19 cellular contexts compared by ENCODE assay signal in the genomic region with DNA sequence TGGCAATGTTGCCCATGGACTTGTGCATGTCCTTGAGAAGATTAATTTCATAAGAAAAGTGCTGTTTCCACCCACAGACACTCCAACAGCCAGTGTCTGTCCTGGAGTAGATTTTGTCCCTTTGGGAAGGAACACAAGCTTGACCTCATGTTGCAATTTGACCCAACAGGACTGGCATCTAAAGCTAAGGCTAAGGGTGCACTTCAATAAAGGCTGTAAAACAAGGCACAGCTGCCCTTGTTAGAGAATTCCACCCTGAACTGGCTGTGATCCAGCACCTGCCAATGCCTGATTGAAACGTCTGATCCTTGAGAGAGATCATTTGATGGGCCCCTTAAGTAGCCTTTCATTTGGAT. TPM values are rescaled to one million over a fixed set of nuclear protein-coding genes. Genes with fewer than 3 reads are reported as not detected.
DNase-seq lines count a peak whose midpoint lies in the region; ATAC-seq and TF ChIP-seq lines count a peak whose summit lies in the region.
"Had no signal": no experiment of that assay in that cellular context is flagged by ENCODE, and none has a peak within 500 bp of the region (broad histone marks: within the 10 kb centered on the region; RNA-seq: fewer than 3 reads in every experiment).

No MANE protein-coding gene starts in this region.

- TF ChIP-seq POLR2A in spleen (IDR thresholded peaks at IDR 0.05), result no peak

- peak overlapping the region in 5 of 8 donors; percentile 3 to 76 (median 72) for H3K27ac ChIP-seq in spleen
- H3K27ac ChIP-seq: ovary, uterus had no signal

- no peaks in the 10 kb centered on the region for H3K9me3 ChIP-seq in spleen
- H3K9me3 ChIP-seq: ovary, uterus had no signal

- peaks cover 0 to 13% (median 0%) of the 10 kb centered on the region in 6 donors for H3K4me1 ChIP-seq in spleen
- H3K4me1 ChIP-seq: uterus had no signal

- no peak overlapping the region for H3K4me3 Mint-ChIP-seq in activated naive CD4-positive, alpha-beta T cell treated with anti-CD3 and anti-CD28 coated beads, Interleukin-2, amount 50 U/mL, for 24 hours
- H3K4me3 Mint-ChIP-seq in activated naive CD4-positive, alpha-beta T cell treated with anti-CD3 and anti-CD28 coated beads, Interleukin-2, amount 10 ng/mL, durations not matched to agents 7 days and 5 days, result no peak overlapping the region
- H3K4me3 Mint-ChIP-seq: stimulated activated naive CD8-positive, alpha-beta T cell treated with anti-CD3 and anti-CD28 coated beads, Interleukin-15, Interleukin-2, amounts not matched to agents 100 ng/mL and 50 ng/mL, for 24 hours had no signal

- 35 to 77% (median 50%) methylated on average over 1 of the region's 1 CpG for WGBS in spleen, 5 donors

- no peaks in the 10 kb centered on the region for H3K36me3 ChIP-seq in spleen
- H3K36me3 ChIP-seq: ovary, uterus had no signal

- no peaks in the 10 kb centered on the region for H3K9me3 Mint-ChIP-seq in activated naive CD4-positive, alpha-beta T cell treated with anti-CD3 and anti-CD28 coated beads, Interleukin-2, amount 50 U/mL, for 24 hours
- H3K9me3 Mint-ChIP-seq in activated naive CD4-positive, alpha-beta T cell treated with anti-CD3 and anti-CD28 coated beads, Interleukin-2, amount 10 ng/mL, durations not matched to agents 7 days and 5 days, result no peaks in the 10 kb centered on the region
- H3K9me3 Mint-ChIP-seq: activated naive CD4-positive, alpha-beta T cell treated with anti-CD3 and anti-CD28 coated beads, Interleukin-2, amount 50 U/mL, for 72 hours; stimulated activated naive CD8-positive, alpha-beta T cell treated with anti-CD3 and anti-CD28 coated beads, Interleukin-15, Interleukin-2, amounts not matched to agents 100 ng/mL and 50 ng/mL, for 24 hours had no signal

- DNase-seq in activated naive CD4-positive, alpha-beta T cell treated with anti-CD3 and anti-CD28 coated beads, Interleukin-2, amount 10 ng/mL, durations not matched to agents 7 days and 5 days, result no peak
- peak; percentile 81 for DNase-seq in NCI-H510A (lab: John Stamatoyannopoulos, UW)
- peak; percentile 55 for DNase-seq in left lobe of liver (ENCODE audit: low spot score)
- no peak for DNase-seq in spleen
- no peak for DNase-seq in activated CD8-positive, alpha-beta memory T cell treated with anti-CD3 and anti-CD28 coated beads for 24 hours
- DNase-seq in NOMO-1 (lab: John Stamatoyannopoulos, UW; ENCODE audit: unreplicated experiment in 2 of 2), result no peak
- DNase-seq: activated CD4-positive, alpha-beta T cell treated with anti-CD3 and anti-CD28 coated beads for 48 hours; activated T-cell treated with anti-CD3 and anti-CD28 coated beads, Interleukin-2, amount 50 U/mL, for 1 hour; dermis blood vessel endothelial cell; kidney glomerular epithelial cell; NCI-H1048; ovary; stimulated activated CD4-positive, alpha-beta T cell treated with anti-CD3 and anti-CD28 coated beads, Interleukin-15, amount 100 ng/mL, for 24 hours; T-helper 9 cell; uterus had no signal

- CTCF ChIA-PET in activated naive CD4-positive, alpha-beta T cell treated with anti-CD3 and anti-CD28 coated beads, Interleukin-2, amount 10 ng/mL, durations not matched to agents 7 days and 5 days (lab: Charles Lee), result no interaction called here

- no peak for TF ChIP-seq CTCF in spleen (IDR thresholded peaks at IDR 0.05 in 8 of 11, conservative IDR thresholded peaks at IDR 0.05 in 3 of 11)

- no peaks in the 10 kb centered on the region for H3K27me3 Mint-ChIP-seq in activated naive CD4-positive, alpha-beta T cell treated with anti-CD3 and anti-CD28 coated beads, Interleukin-2, amount 50 U/mL, for 24 hours
- H3K27me3 Mint-ChIP-seq in activated naive CD4-positive, alpha-beta T cell treated with anti-CD3 and anti-CD28 coated beads, Interleukin-2, amount 10 ng/mL, durations not matched to agents 7 days and 5 days, result no peaks in the 10 kb centered on the region
- H3K27me3 Mint-ChIP-seq: stimulated activated naive CD8-positive, alpha-beta T cell treated with anti-CD3 and anti-CD28 coated beads, Interleukin-15, Interleukin-2, amounts not matched to agents 100 ng/mL and 50 ng/mL, for 24 hours had no signal

- no peaks in the 10 kb centered on the region for H3K27me3 ChIP-seq in spleen (replicated peaks in 1 of 7)
- H3K27me3 ChIP-seq: ovary, uterus had no signal

- peak overlapping the region; percentile 84 for H3K27ac Mint-ChIP-seq in activated naive CD4-positive, alpha-beta T cell treated with anti-CD3 and anti-CD28 coated beads, Interleukin-2, amount 50 U/mL, for 24 hours
- H3K27ac Mint-ChIP-seq in activated naive CD4-positive, alpha-beta T cell treated with anti-CD3 and anti-CD28 coated beads, Interleukin-2, amount 10 ng/mL, durations not matched to agents 7 days and 5 days, result no peak overlapping the region
- H3K27ac Mint-ChIP-seq: activated naive CD4-positive, alpha-beta T cell treated with anti-CD3 and anti-CD28 coated beads, Interleukin-2, amount 50 U/mL, for 72 hours; stimulated activated naive CD8-positive, alpha-beta T cell treated with anti-CD3 and anti-CD28 coated beads, Interleukin-15, Interleukin-2, amounts not matched to agents 100 ng/mL and 50 ng/mL, for 24 hours had no signal

- H3K4me3 ChIP-seq in spleen, result no peak overlapping the region
- H3K4me3 ChIP-seq: ovary, uterus had no signal

- no peaks in the 10 kb centered on the region for H3K36me3 Mint-ChIP-seq in activated naive CD4-positive, alpha-beta T cell treated with anti-CD3 and anti-CD28 coated beads, Interleukin-2, amount 50 U/mL, for 24 hours
- no peaks in the 10 kb centered on the region for H3K36me3 Mint-ChIP-seq in activated naive CD4-positive, alpha-beta T cell treated with anti-CD3 and anti-CD28 coated beads, Interleukin-2, amount 10 ng/mL, durations not matched to agents 7 days and 5 days
- H3K36me3 Mint-ChIP-seq: activated naive CD4-positive, alpha-beta T cell treated with anti-CD3 and anti-CD28 coated beads, Interleukin-2, amount 50 U/mL, for 72 hours had no signal

- intact Hi-C loops in spleen (cut with DNase I; ENCODE audit: low total_unique reads), result no loop called here

- H3K4me1 Mint-ChIP-seq in activated naive CD4-positive, alpha-beta T cell treated with anti-CD3 and anti-CD28 coated beads, Interleukin-2, amount 50 U/mL, for 24 hours, result peaks cover 7% of the 10 kb centered on the region
- H3K4me1 Mint-ChIP-seq in activated naive CD4-positive, alpha-beta T cell treated with anti-CD3 and anti-CD28 coated beads, Interleukin-2, amount 10 ng/mL, durations not matched to agents 7 days and 5 days, result peaks cover 2% of the 10 kb centered on the region

- ATAC-seq in left lobe of liver (peak; percentile 67), HG03378 (IDR thresholded peaks at IDR 0.05; ENCODE audit: unreplicated experiment) (no peak)
- ATAC-seq: activated naive CD4-positive, alpha-beta T cell treated with anti-CD3 and anti-CD28 coated beads, Interleukin-2, amount 50 U/mL, for 72 hours had no signal

RNA-seq across cellular contexts. Expression of a gene that starts 56.3 kb away (rescaled TPM):
- total RNA-seq in left lobe of liver, result 36.7 TPM
- 10 to 100 TPM; 21.7 to 51.8 (median 41.0) TPM for total RNA-seq in spleen
- 10 to 100 TPM in 1 of 3 donors, 1 to 10 TPM in 2; 8.2 to 15.1 (median 8.7) TPM for polyA plus RNA-seq in spleen

Comparison
In these comparisons a context has a peak if more than half of its experiments do, and no peak if none do; other contexts are left out.
1. DNase-seq: peak in NCI-H510A (single experiment) and left lobe of liver (single experiment); none in activated naive CD4-positive, alpha-beta T cell treated with anti-CD3 and anti-CD28 coated beads, Interleukin-2, amount 10 ng/mL, durations not matched to agents 7 days and 5 days (single experiment), spleen (single experiment), activated CD8-positive, alpha-beta memory T cell treated with anti-CD3 and anti-CD28 coated beads for 24 hours (single experiment) and NOMO-1 (0 of 2).